ENCODE assay signal across 36 cellular contexts in the genomic region with DNA sequence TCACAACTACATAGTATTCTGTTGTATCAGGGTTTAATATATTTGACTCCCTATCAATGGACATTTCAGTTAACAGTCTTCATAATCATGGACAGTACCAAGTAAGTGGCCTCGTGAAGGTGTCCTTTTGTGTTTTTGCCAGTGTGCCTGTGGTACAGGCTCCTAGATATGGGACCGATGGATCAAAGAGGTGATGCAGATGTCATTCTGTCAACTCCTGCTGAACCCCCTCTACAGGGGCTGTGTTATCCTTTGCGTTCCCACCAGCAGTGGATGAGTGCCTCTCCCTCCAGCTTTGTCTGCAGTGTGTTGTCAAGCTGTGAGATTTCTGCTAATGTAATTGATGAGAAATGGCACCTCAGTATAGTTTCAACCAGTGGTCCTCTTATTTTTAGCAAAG.
"Had no signal": no experiment of that assay in that cellular context is flagged by ENCODE, and none has a peak within 500 bp of the region (broad histone marks: within the 10 kb centered on the region; RNA-seq: fewer than 3 reads in every experiment).

No MANE protein-coding gene starts in this region.

- H3K9me3 ChIP-seq: ascending aorta had no signal

- H3K4me1 ChIP-seq: ascending aorta, body of pancreas, breast epithelium had no signal

- H3K27ac Mint-ChIP-seq: activated B cell treated with CpG ODN at 0.5 μM for 24 hours; activated CD4-positive, alpha-beta memory T cell treated with anti-CD3 and anti-CD28 coated beads for 36 hours; activated CD4-positive, alpha-beta T cell treated with anti-CD3 and anti-CD28 coated beads, Interleukin-2, amount 10 ng/mL, durations not matched to agents 24 days and 14 days; activated CD8-positive, alpha-beta T cell treated with anti-CD3 and anti-CD28 coated beads for 36 hours; activated naive CD4-positive, alpha-beta T cell treated with anti-CD3 and anti-CD28 coated beads, Interleukin-2, amount 10 ng/mL, durations not matched to agents 7 days and 5 days; activated naive CD4-positive, alpha-beta T cell treated with anti-CD3 and anti-CD28 coated beads, Interleukin-2, amount 50 U/mL, for 24 hours; activated naive CD8-positive, alpha-beta T cell; activated naive CD8-positive, alpha-beta T cell treated with anti-CD3 and anti-CD28 coated beads, Interleukin-2, amount 10 ng/mL, durations not matched to agents 7 days and 5 days; activated naive CD8-positive, alpha-beta T cell treated with anti-CD3 and anti-CD28 coated beads, Interleukin-2, amount 50 U/mL, for 24 hours; activated T-cell treated with anti-CD3 and anti-CD28 coated beads, Interleukin-2, amount 50 U/mL, for 72 hours; activated T-helper 1 cell treated with anti-CD3 and anti-CD28 coated beads, Interleukin-12 subunit alpha, Interleukin-12 subunit beta, Interleukin-2, Interleukin-4 antibody, amounts not matched to agents 30 ng/mL and 10 ng/mL and 1 ng/mL, durations not matched to agents 14 hours and 24 hours and 36 hours; activated T-helper 17 cell treated with anti-CD3 and anti-CD28 coated beads, Interleukin-2, amount 50 U/mL, for 72 hours; T-cell; T-helper 17 cell had no signal

- H3K4me1 Mint-ChIP-seq: activated CD4-positive, alpha-beta T cell treated with anti-CD3 and anti-CD28 coated beads, Interleukin-2, amount 10 ng/mL, durations not matched to agents 24 days and 14 days; activated naive CD4-positive, alpha-beta T cell treated with anti-CD3 and anti-CD28 coated beads, Interleukin-2, amount 10 ng/mL, durations not matched to agents 7 days and 5 days; activated naive CD4-positive, alpha-beta T cell treated with anti-CD3 and anti-CD28 coated beads, Interleukin-2, amount 50 U/mL, for 24 hours; activated naive CD8-positive, alpha-beta T cell treated with anti-CD3 and anti-CD28 coated beads, Interleukin-2, amount 10 ng/mL, durations not matched to agents 7 days and 5 days; activated naive CD8-positive, alpha-beta T cell treated with anti-CD3 and anti-CD28 coated beads, Interleukin-2, amount 50 U/mL, for 24 hours; activated T-helper 17 cell treated with anti-CD3 and anti-CD28 coated beads, Interleukin-2, amount 50 U/mL, for 72 hours; central memory CD8-positive, alpha-beta T cell; T-cell had no signal

- H3K4me3 Mint-ChIP-seq: activated B cell treated with CpG ODN at 0.5 μM for 24 hours; activated CD4-positive, alpha-beta memory T cell treated with anti-CD3 and anti-CD28 coated beads for 36 hours; activated CD4-positive, alpha-beta T cell treated with anti-CD3 and anti-CD28 coated beads, Interleukin-2, amount 10 ng/mL, durations not matched to agents 24 days and 14 days; activated CD8-positive, alpha-beta T cell treated with anti-CD3 and anti-CD28 coated beads for 36 hours; activated naive CD4-positive, alpha-beta T cell treated with anti-CD3 and anti-CD28 coated beads, Interleukin-2, amount 10 ng/mL, durations not matched to agents 7 days and 5 days; activated naive CD4-positive, alpha-beta T cell treated with anti-CD3 and anti-CD28 coated beads, Interleukin-2, amount 50 U/mL, for 24 hours; activated naive CD8-positive, alpha-beta T cell; activated naive CD8-positive, alpha-beta T cell treated with anti-CD3 and anti-CD28 coated beads, Interleukin-2, amount 10 ng/mL, durations not matched to agents 7 days and 5 days; activated naive CD8-positive, alpha-beta T cell treated with anti-CD3 and anti-CD28 coated beads, Interleukin-2, amount 50 U/mL, for 24 hours; activated T-cell treated with anti-CD3 and anti-CD28 coated beads, Interleukin-2, amount 50 U/mL, for 4 hours; activated T-cell treated with anti-CD3 and anti-CD28 coated beads, Interleukin-2, amount 50 U/mL, for 72 hours; activated T-helper 1 cell treated with anti-CD3 and anti-CD28 coated beads, Interleukin-12 subunit alpha, Interleukin-12 subunit beta, Interleukin-2, Interleukin-4 antibody, amounts not matched to agents 30 ng/mL and 10 ng/mL and 1 ng/mL, durations not matched to agents 14 hours and 24 hours and 36 hours; activated T-helper 17 cell treated with anti-CD3 and anti-CD28 coated beads, Interleukin-2, amount 50 U/mL, for 72 hours; central memory CD8-positive, alpha-beta T cell; T-cell; T-helper 17 cell had no signal

- H3K27ac ChIP-seq: ascending aorta, body of pancreas, brain microvascular endothelial cell, breast epithelium, VCaP had no signal

- H3K9me3 Mint-ChIP-seq: activated CD4-positive, alpha-beta memory T cell treated with anti-CD3 and anti-CD28 coated beads for 36 hours; activated CD4-positive, alpha-beta T cell treated with anti-CD3 and anti-CD28 coated beads, Interleukin-2, amount 10 ng/mL, durations not matched to agents 24 days and 14 days; activated CD8-positive, alpha-beta T cell treated with anti-CD3 and anti-CD28 coated beads for 36 hours; activated naive CD4-positive, alpha-beta T cell treated with anti-CD3 and anti-CD28 coated beads, Interleukin-2, amount 10 ng/mL, durations not matched to agents 7 days and 5 days; activated naive CD4-positive, alpha-beta T cell treated with anti-CD3 and anti-CD28 coated beads, Interleukin-2, amount 50 U/mL, for 24 hours; activated naive CD8-positive, alpha-beta T cell treated with anti-CD3 and anti-CD28 coated beads, Interleukin-2, amount 10 ng/mL, durations not matched to agents 7 days and 5 days; activated naive CD8-positive, alpha-beta T cell treated with anti-CD3 and anti-CD28 coated beads, Interleukin-2, amount 50 U/mL, for 24 hours; activated T-cell treated with anti-CD3 and anti-CD28 coated beads, Interleukin-2, amount 50 U/mL, for 4 hours; activated T-helper 17 cell treated with anti-CD3 and anti-CD28 coated beads, Interleukin-2, amount 50 U/mL, for 72 hours; central memory CD8-positive, alpha-beta T cell; T-cell had no signal

- H3K27me3 Mint-ChIP-seq: activated B cell treated with CpG ODN at 0.5 μM for 24 hours; activated CD4-positive, alpha-beta memory T cell treated with anti-CD3 and anti-CD28 coated beads for 36 hours; central memory CD8-positive, alpha-beta T cell had no signal

- H3K4me3 ChIP-seq: ascending aorta, body of pancreas, breast epithelium had no signal

- H3K27me3 ChIP-seq: body of pancreas, brain microvascular endothelial cell had no signal

- H3K36me3 Mint-ChIP-seq: activated CD4-positive, alpha-beta memory T cell treated with anti-CD3 and anti-CD28 coated beads for 36 hours; activated naive CD4-positive, alpha-beta T cell treated with anti-CD3 and anti-CD28 coated beads, Interleukin-2, amount 10 ng/mL, durations not matched to agents 7 days and 5 days; activated naive CD4-positive, alpha-beta T cell treated with anti-CD3 and anti-CD28 coated beads, Interleukin-2, amount 50 U/mL, for 24 hours; activated naive CD8-positive, alpha-beta T cell; activated naive CD8-positive, alpha-beta T cell treated with anti-CD3 and anti-CD28 coated beads, Interleukin-2, amount 10 ng/mL, durations not matched to agents 7 days and 5 days; T-cell had no signal

- FAIRE-seq: TTC549 had no signal

- DNase-seq: activated B cell treated with CpG ODN at 0.5 μM for 24 hours; activated CD4-positive, alpha-beta memory T cell treated with anti-CD3 and anti-CD28 coated beads for 36 hours; activated CD4-positive, alpha-beta T cell treated with anti-CD3 and anti-CD28 coated beads for 4 hours; activated CD4-positive, alpha-beta T cell treated with anti-CD3 and anti-CD28 coated beads, Interleukin-2, amount 10 ng/mL, durations not matched to agents 24 days and 14 days; activated CD4-positive, alpha-beta T cell treated with anti-CD3 and anti-CD28 coated beads, Interleukin-2, amount 50 U/mL, for 1 hour; activated CD4-positive, alpha-beta T cell treated with anti-CD3 and anti-CD28 coated beads, Interleukin-2, amount 50 U/mL, for 4 hours; activated CD4-positive, CD25-positive, alpha-beta regulatory T cell treated with anti-CD3 and anti-CD28 coated beads, Interleukin-2, amount 50 U/mL, for 72 hours; activated CD8-positive, alpha-beta memory T cell treated with anti-CD3 and anti-CD28 coated beads, Interleukin-2, amount 50 U/mL, for 4 hours; activated CD8-positive, alpha-beta T cell treated with anti-CD3 and anti-CD28 coated beads for 36 hours; activated gamma-delta T cell; activated naive CD4-positive, alpha-beta T cell treated with anti-CD3 and anti-CD28 coated beads, Interleukin-2, amount 10 ng/mL, durations not matched to agents 7 days and 5 days; activated naive CD4-positive, alpha-beta T cell treated with Interleukin-2 at 50 U/mL for 16 hours; activated naive CD8-positive, alpha-beta T cell treated with anti-CD3 and anti-CD28 coated beads, Interleukin-2, amount 10 ng/mL, durations not matched to agents 7 days and 5 days; activated naive CD8-positive, alpha-beta T cell treated with anti-CD3 and anti-CD28 coated beads, Interleukin-2, amount 50 U/mL, for 24 hours; activated T-cell treated with anti-CD3 and anti-CD28 coated beads for 4 hours; activated T-cell treated with anti-CD3 and anti-CD28 coated beads, Interleukin-2, amount 50 U/mL, for 1 hour; activated T-cell treated with anti-CD3 and anti-CD28 coated beads, Interleukin-2, amount 50 U/mL, for 4 hours; activated T-cell treated with anti-CD3 and anti-CD28 coated beads, Interleukin-2, amount 50 U/mL, for 72 hours; amygdala; anterior cingulate cortex; body of pancreas; brain microvascular endothelial cell; caudate nucleus; cerebellar nuclear complex; T-cell; T-helper 17 cell; T1000 had no signal

- H3K36me3 ChIP-seq: ascending aorta, brain microvascular endothelial cell, breast epithelium had no signal
